In genomic region chr4:6710282-6710681, GRCh38 we compare ENCODE assay signal across 8 cellular contexts. TPM values are rescaled to one million over a fixed set of nuclear protein-coding genes. Genes with fewer than 3 reads are reported as not detected.
DNase-seq lines count a peak whose midpoint lies in the region; ATAC-seq and TF ChIP-seq lines count a peak whose summit lies in the region.

No MANE protein-coding gene starts in this region.

- no peak for TF ChIP-seq CTCF in DND-41 (IDR thresholded peaks at IDR 0.05; ENCODE audit: borderline replicate concordance, extremely low read depth, low read length, poor library complexity, severe bottlenecking)
- TF ChIP-seq CTCF in coronary artery (IDR thresholded peaks at IDR 0.05) = no peak
- TF ChIP-seq CTCF in nephron progenitor cell (IDR thresholded peaks at IDR 0.05) = no peak

- peak overlapping the region; percentile 83 for H3K9ac ChIP-seq in DND-41 (ENCODE audit: low read depth, low read length)

- H3K4me1 Mint-ChIP-seq in nephron progenitor cell = peaks cover 32% of the 10 kb centered on the region

- peak overlapping the region; percentile 78 for H2AFZ ChIP-seq in DND-41 (ENCODE audit: low read depth, low read length)

- H3K9me3 ChIP-seq in DND-41 (ENCODE audit: insufficient read depth, low read length, severe bottlenecking) = no peaks in the 10 kb centered on the region

- H3K9me3 Mint-ChIP-seq in nephron progenitor cell = peaks cover 83% of the 10 kb centered on the region

- DNase-seq in DND-41 = no peak
- no peak for DNase-seq in Jurkat, Clone E6-1 (ENCODE audit: low read depth, low spot score)
- DNase-seq in coronary artery (ENCODE audit: low spot score) = no peak
- DNase-seq in nephron progenitor cell = no peak
- no peak for DNase-seq in NCI-H2171 treated with DMSO at 0.1 percent for 48 hours (lab: John Stamatoyannopoulos, UW)
- no peak for DNase-seq in D341Med (ENCODE audit: low spot score)
- no peak for DNase-seq in stimulated activated CD4-positive, alpha-beta T cell treated with anti-CD3 and anti-CD28 coated beads, Interleukin-4, amount 100 ng/mL, for 4 hours
- DNase-seq in OCI-M1 (lab: John Stamatoyannopoulos, UW) = no peak

- H3K27me3 ChIP-seq in DND-41 (ENCODE audit: insufficient read depth, low read length, poor library complexity) = no peaks in the 10 kb centered on the region

- peak overlapping the region; percentile 56 for H3K27ac ChIP-seq in DND-41 (ENCODE audit: low read length)
- peak overlapping the region; percentile 76 to 86 for H3K27ac ChIP-seq in coronary artery

- H3K4me2 ChIP-seq in DND-41 (ENCODE audit: insufficient read depth, low read length) = peak overlapping the region; percentile 87

- peaks cover 50% of the 10 kb centered on the region for H3K79me2 ChIP-seq in DND-41 (ENCODE audit: insufficient read depth, low read length)

- H4K20me1 ChIP-seq in DND-41 (ENCODE audit: insufficient read depth, low read length) = peaks cover 18% of the 10 kb centered on the region; the same call in 1 of the 2 replicates

- peak overlapping the region; percentile 98 for H3K4me3 Mint-ChIP-seq in nephron progenitor cell

- ATAC-seq in DND-41 (ENCODE audit: insufficient read depth, low read depth) = peak; percentile 8; the same call in 1 of the 3 replicates

- H3K36me3 Mint-ChIP-seq in nephron progenitor cell (ENCODE audit: low read depth) = peaks cover 54% of the 10 kb centered on the region

- H3K4me3 ChIP-seq in DND-41 (ENCODE audit: low read depth in 1 of 2, low read length in 2 of 2) (peak overlapping the region; percentile 71 to 76; a peak in 3 of 4 replicates), coronary artery (peak overlapping the region; percentile 79)
- H3K4me3 ChIP-seq in Jurkat, Clone E6-1 (ENCODE audit: low read length) = peak overlapping the region; percentile 93

- peaks cover 40% of the 10 kb centered on the region for H3K27me3 Mint-ChIP-seq in nephron progenitor cell (ENCODE audit: low read depth, poor library complexity)

- H3K36me3 ChIP-seq in DND-41 (ENCODE audit: insufficient read depth, low read length) = peaks cover 30% of the 10 kb centered on the region

- no peak overlapping the region for H3K27ac Mint-ChIP-seq in nephron progenitor cell

- H3K4me1 ChIP-seq in DND-41 (ENCODE audit: insufficient read depth, low read length) = peaks cover 40% of the 10 kb centered on the region

RNA-seq across cellular contexts. Expression of gene MRFAP1L1, which starts 0.6 kb away (rescaled TPM):
- 58.2 TPM for polyA plus RNA-seq in Jurkat, Clone E6-1 (2012; ENCODE audit: insufficient read depth, insufficient read length)

RNA-seq across cellular contexts. Expression of gene BLOC1S4, which starts 5.7 kb away (rescaled TPM):
- polyA plus RNA-seq in Jurkat, Clone E6-1 (2012; ENCODE audit: insufficient read depth, insufficient read length) = 10.1 TPM

RNA-seq across cellular contexts. Expression of gene S100P, which starts 16.6 kb away (rescaled TPM):
- not detected for polyA plus RNA-seq in Jurkat, Clone E6-1 (2012; ENCODE audit: insufficient read depth, insufficient read length)
